In genomic region chr15:60396964-60397771, GRCh38 we compare ENCODE assay signal across 8 cellular contexts. TPM values are rescaled to one million over a fixed set of nuclear protein-coding genes. Genes with fewer than 3 reads are reported as not detected.
DNase-seq lines count a peak whose midpoint lies in the region; ATAC-seq, FAIRE-seq and TF ChIP-seq lines count a peak whose summit lies in the region.

No MANE protein-coding gene starts in this region.

- peaks cover 0 to 19% (median 2%) of the 10 kb centered on the region in 4 donors for H3K36me3 ChIP-seq in esophagus muscularis mucosa

- peaks cover 47 to 65% (median 60%) of the 10 kb centered on the region in 4 donors for H3K4me1 ChIP-seq in esophagus muscularis mucosa

- peaks cover 39 to 48% of the 10 kb centered on the region in 2 donors for H3K4me1 Mint-ChIP-seq in natural killer cell treated with Interleukin-12 subunit alpha and Interleukin-12 subunit beta and Interleukin-15 and Interleukin-18, amount 100 ng/mL, for 72 hours (ENCODE audit: low read depth in 2 of 2)

- H3K27me3 ChIP-seq in esophagus muscularis mucosa: no peaks in the 10 kb centered on the region

- peak overlapping the region; percentile 92 for H3K4me3 Mint-ChIP-seq in natural killer cell treated with Interleukin-12 subunit alpha and Interleukin-12 subunit beta and Interleukin-15 and Interleukin-18, amount 100 ng/mL, for 72 hours

- H3K27ac Mint-ChIP-seq in natural killer cell treated with Interleukin-12 subunit alpha and Interleukin-12 subunit beta and Interleukin-15 and Interleukin-18, amount 100 ng/mL, for 72 hours: peak overlapping the region; percentile 68 to 84

- TF ChIP-seq POLR2A in esophagus muscularis mucosa (IDR thresholded peaks at IDR 0.05; ENCODE audit: low read depth): no peak

- H3K4me3 ChIP-seq in esophagus muscularis mucosa: peak overlapping the region; percentile 64 to 99 (median 84)

- peak overlapping the region; percentile 92 to 96 (median 94) for H3K27ac ChIP-seq in esophagus muscularis mucosa (replicated peaks in 1 of 4)

- H3K9me3 Mint-ChIP-seq in natural killer cell treated with Interleukin-12 subunit alpha and Interleukin-12 subunit beta and Interleukin-15 and Interleukin-18, amount 100 ng/mL, for 72 hours: no peaks in the 10 kb centered on the region

- FAIRE-seq in GM18507 (lab: Jason Lieb, UNC) (peak; percentile 84), urothelium cell line (lab: Jason Lieb, UNC) (no peak)

- no peaks in the 10 kb centered on the region for H3K9me3 ChIP-seq in esophagus muscularis mucosa

- 5% methylated on average over 23 of the region's 37 CpGs for WGBS in esophagus muscularis mucosa

- no peak for TF ChIP-seq CTCF in esophagus muscularis mucosa (IDR thresholded peaks at IDR 0.05)

- H3K27me3 Mint-ChIP-seq in natural killer cell treated with Interleukin-12 subunit alpha and Interleukin-12 subunit beta and Interleukin-15 and Interleukin-18, amount 100 ng/mL, for 72 hours: no peaks in the 10 kb centered on the region

- ATAC-seq in HG02885 (IDR thresholded peaks at IDR 0.05; ENCODE audit: poor library complexity, unreplicated experiment): peak; percentile 76
- ATAC-seq in natural killer cell treated with Interleukin-12 subunit alpha and Interleukin-12 subunit beta and Interleukin-15 and Interleukin-18, amount 100 ng/mL, for 72 hours: peak; percentile 71 to 72

- H3K36me3 Mint-ChIP-seq in natural killer cell treated with Interleukin-12 subunit alpha and Interleukin-12 subunit beta and Interleukin-15 and Interleukin-18, amount 100 ng/mL, for 72 hours: peaks cover 10% of the 10 kb centered on the region

- no peak for TF ChIP-seq EP300 in esophagus muscularis mucosa (IDR thresholded peaks at IDR 0.05)

- intact Hi-C loops in esophagus muscularis mucosa (cut with DNase I): loop anchor here (5.0 kb wide), 1 partner anchor 35 kb away; no protein-coding TSS in a partner anchor

- peak; percentile 84 for DNase-seq in A172 (ENCODE audit: low spot score)
- peak; percentile 50 for DNase-seq in GM18507 (ENCODE audit: extremely low spot score, insufficient read length, low read depth)
- DNase-seq in NCI-H69 (lab: John Stamatoyannopoulos, UW): peak; percentile 86
- peak; percentile 39 for DNase-seq in activated T-cell treated with anti-CD3 and anti-CD28 coated beads for 24 hours (ENCODE audit: low read depth)
- no peak for DNase-seq in esophagus muscularis mucosa (ENCODE audit: extremely low spot score)
- peak; percentile 73 for DNase-seq in natural killer cell treated with Interleukin-12 subunit alpha and Interleukin-12 subunit beta and Interleukin-15 and Interleukin-18, amount 100 ng/mL, for 72 hours (ENCODE audit: low spot score)
- DNase-seq in urothelium cell line (ENCODE audit: low spot score): peak; percentile 73

RNA-seq across cellular contexts. Expression of gene ANXA2, which starts 0.6 kb away (rescaled TPM):
- 4,320 and 4,475 TPM in 2 replicates for total RNA-seq in A172 (2014; rRNA removed; shearing (Covaris generic))
- total RNA-seq in esophagus muscularis mucosa: 100 to 1,000 TPM; 333 to 606 (median 406) TPM
- 100 to 1,000 TPM in 1 of 2 donors, 10 to 100 TPM in 1; 95.1 to 137 TPM for total RNA-seq in natural killer cell treated with Interleukin-12 subunit alpha and Interleukin-12 subunit beta and Interleukin-15 and Interleukin-18, amount 100 ng/mL, for 72 hours
